26 cellular contexts compared by ENCODE assay signal in genomic region chr9:135380321-135380960, GRCh38.
"Had no signal": no experiment of that assay in that cellular context is flagged by ENCODE, and none has a peak within 500 bp of the region (broad histone marks: within the 10 kb centered on the region; RNA-seq: fewer than 3 reads in every experiment).

No MANE protein-coding gene starts in this region.

- H3K79me2 ChIP-seq: hepatocyte had no signal

- H3K4me3 Mint-ChIP-seq: dendritic cell treated with granulocyte-macrophage colony-stimulating factor and Interleukin-4, amounts not matched to agents 40 ng/mL and 50 ng/mL, for 4 days; effector memory CD8-positive, alpha-beta T cell; endodermal cell; immature natural killer cell had no signal

- H3K4me1 ChIP-seq: colonic mucosa, esophagus squamous epithelium, gastroesophageal sphincter, heart left ventricle, left ventricle myocardium inferior, lower lobe of right lung had no signal

- H3K36me3 Mint-ChIP-seq: immature natural killer cell had no signal

- H3K27ac Mint-ChIP-seq: dendritic cell treated with granulocyte-macrophage colony-stimulating factor and Interleukin-4, amounts not matched to agents 40 ng/mL and 50 ng/mL, for 4 days; effector memory CD8-positive, alpha-beta T cell; endodermal cell; immature natural killer cell had no signal

- H3K27me3 ChIP-seq: colonic mucosa, hepatocyte had no signal

- H3K4me1 Mint-ChIP-seq: endodermal cell, immature natural killer cell had no signal

- H3K9me3 Mint-ChIP-seq: dendritic cell treated with granulocyte-macrophage colony-stimulating factor and Interleukin-4, amounts not matched to agents 40 ng/mL and 50 ng/mL, for 4 days; effector memory CD8-positive, alpha-beta T cell; endodermal cell; immature natural killer cell had no signal

- H3K36me3 ChIP-seq: colonic mucosa, esophagus squamous epithelium, gastroesophageal sphincter, heart left ventricle, left ventricle myocardium inferior, lower lobe of right lung had no signal

- H2AFZ ChIP-seq: hepatocyte had no signal

- ATAC-seq: effector memory CD8-positive, alpha-beta T cell; esophagus mucosa; gastroesophageal sphincter; heart left ventricle; left colon; left lobe of liver; lower lobe of right lung had no signal

- H3K9me3 ChIP-seq: colonic mucosa, esophagus squamous epithelium, heart left ventricle, lower lobe of right lung had no signal

- H3K4me3 ChIP-seq: colonic mucosa, esophagus squamous epithelium, gastroesophageal sphincter, heart left ventricle, hepatocyte, left ventricle myocardium inferior, lower lobe of right lung had no signal

- H3K27ac ChIP-seq: colonic mucosa, epithelial cell of prostate, esophagus squamous epithelium, gastroesophageal sphincter, heart left ventricle, hepatocyte, left ventricle myocardium inferior, lower lobe of right lung had no signal

- FAIRE-seq: endometrium, frontal cortex, kidney had no signal

- DNase-seq: colonic mucosa; cortex of kidney; effector CD8-positive, alpha-beta T cell; effector memory CD8-positive, alpha-beta T cell; endodermal cell; erythroblast; esophagus squamous epithelium; foreskin fibroblast; heart left ventricle; immature natural killer cell; islet precursor cell; kidney; kidney glomerular epithelial cell; left colon; left ventricle myocardium inferior; lower lobe of right lung; mesendoderm; midbrain had no signal

- H3K27me3 Mint-ChIP-seq: dendritic cell treated with granulocyte-macrophage colony-stimulating factor and Interleukin-4, amounts not matched to agents 40 ng/mL and 50 ng/mL, for 4 days had no signal

- H3K4me2 ChIP-seq: hepatocyte had no signal
